8 cellular contexts compared by ENCODE assay signal in the genomic region with DNA sequence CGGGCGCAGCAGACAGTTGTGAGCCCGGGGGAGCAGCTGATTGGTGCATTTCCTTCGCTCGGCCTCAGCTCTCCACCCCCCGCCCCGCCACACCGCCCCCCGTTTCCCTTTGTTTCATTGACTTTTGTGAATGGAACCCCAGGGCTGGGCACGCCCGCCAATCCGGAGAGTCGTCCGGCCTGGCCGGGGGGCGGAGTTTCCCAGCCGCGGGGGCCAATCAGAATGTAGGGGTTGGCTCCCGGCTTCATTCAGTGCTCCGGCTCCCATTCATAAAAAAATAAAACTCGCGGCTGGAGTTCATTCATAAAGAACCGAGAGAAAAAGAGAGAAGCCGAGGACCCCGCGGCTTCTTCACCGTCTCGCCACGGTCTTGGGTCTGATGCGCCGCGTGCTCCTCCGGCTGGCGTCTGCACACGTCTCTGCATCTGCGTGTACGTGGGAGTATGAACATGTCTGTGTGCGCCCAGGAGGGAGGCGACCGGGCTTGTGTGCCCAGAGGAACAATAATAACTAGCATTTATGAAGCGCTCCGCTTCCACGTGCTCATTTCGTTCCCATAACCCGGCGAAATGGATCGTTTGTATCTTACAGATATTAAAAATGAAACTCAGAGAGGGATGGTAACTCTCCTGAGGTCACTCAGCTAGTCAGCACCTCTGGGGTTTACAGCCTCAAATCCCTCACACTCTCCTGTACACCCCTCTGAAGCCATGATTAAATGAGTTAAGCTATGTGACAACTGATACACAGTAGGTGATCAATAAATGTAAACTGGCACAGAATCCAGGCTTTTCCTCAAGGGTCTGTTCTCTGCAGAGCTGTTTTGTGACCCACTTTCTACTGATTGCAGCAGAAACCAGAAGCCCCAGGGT. TPM values are rescaled to one million over a fixed set of nuclear protein-coding genes. Genes with fewer than 3 reads are reported as not detected.
A peak's percentile ranks its signal among the peaks of the same experiment; 100 is the strongest.
DNase-seq lines count a peak whose midpoint lies in the region; ATAC-seq, FAIRE-seq and TF ChIP-seq lines count a peak whose summit lies in the region.

TSS of gene ETV4 (minus strand) at position 24 of the 872 bp plus-strand sequence. CDS start 723 bp downstream, outside the sequence.

- H3K4me3 ChIP-seq in WI38 (ENCODE audit: low read depth, low read length) (peak within 1 kb of the TSS; percentile 69), mammary epithelial cell (replicated peaks in 1 of 3; ENCODE audit: insufficient read depth in 1 of 3, low read depth in 2 of 3, low read length in 3 of 3) (peak within 1 kb of the TSS; percentile 44 to 75 (median 60)), skin epidermis (peak within 1 kb of the TSS; percentile 47 to 61 (median 54))

- H3K79me2 ChIP-seq in mammary epithelial cell (ENCODE audit: insufficient read depth, low read length), result peaks cover 33% of the 10 kb centered on the region

- H2AFZ ChIP-seq in mammary epithelial cell (ENCODE audit: low read depth, low read length), result peak within 1 kb of the TSS; percentile 83

- H3K27ac ChIP-seq in mammary epithelial cell (ENCODE audit: insufficient read depth, low read depth, low read length) (peak within 1 kb of the TSS; percentile 84), skin epidermis (peak within 1 kb of the TSS in 17 of 21 experiments; percentile 25 to 82 (median 53))

- no peaks in the 10 kb centered on the region for H3K9me3 ChIP-seq in mammary epithelial cell (replicated peaks; ENCODE audit: insufficient read depth, low read length)

- H4K20me1 ChIP-seq in mammary epithelial cell (ENCODE audit: insufficient read depth, low read length), result no peaks in the 10 kb centered on the region

- peak within 1 kb of the TSS; percentile 89 for H3K9ac ChIP-seq in mammary epithelial cell (ENCODE audit: insufficient read depth, low read length)

- dilution Hi-C loops in mammary epithelial cell (cut with HindIII; ENCODE audit: low sequenced_read_pairs), result no loop called here

- DNase-seq in GM18507 (ENCODE audit: extremely low spot score, insufficient read length, low read depth), result peak; percentile 95
- peak; percentile 86 for DNase-seq in NCI-H2171 treated with DMSO at 0.1 percent for 48 hours (lab: John Stamatoyannopoulos, UW)
- peak; percentile 97 for DNase-seq in mammary epithelial cell
- peak; percentile 98 for DNase-seq in iPS-NIHi11 (ENCODE audit: low spot score)

- no peaks in the 10 kb centered on the region for H3K27me3 ChIP-seq in mammary epithelial cell (ENCODE audit: insufficient read depth, low read length)

- no peaks in the 10 kb centered on the region for H3K36me3 ChIP-seq in mammary epithelial cell (ENCODE audit: insufficient read depth, low read length)

- in situ Hi-C loops in mammary epithelial cell (cut with MboI; ENCODE audit: low sequenced_read_pairs in 2 of 2), result no loop called here

- H3K4me1 ChIP-seq in mammary epithelial cell (ENCODE audit: insufficient read depth, low read length), result peaks cover 46% of the 10 kb centered on the region

- TF ChIP-seq CTCF in WI38 (IDR thresholded peaks at IDR 0.05; ENCODE audit: low read depth, low read length) (no peak), mammary epithelial cell (conservative IDR thresholded peaks at IDR 0.05 in 1 of 2, IDR thresholded peaks at IDR 0.05 in 1 of 2; ENCODE audit: extremely low read depth in 1 of 2, insufficient read depth in 1 of 2, low read depth in 1 of 2, low read length in 2 of 2) (no peak)

- 1% methylated on average over 23 of the region's 47 CpGs for WGBS in mammary epithelial cell (ENCODE audit: low coverage, missing lambda C conversion rate)

- peak within 1 kb of the TSS; percentile 95 for H3K4me2 ChIP-seq in mammary epithelial cell (ENCODE audit: insufficient read depth, low read depth, low read length)

- intact Hi-C loops in mammary epithelial cell (cut with micrococcal nuclease), result loop anchor here (2.0 kb wide), 1 partner anchor 30 kb away; no protein-coding TSS in a partner anchor

- peak; percentile 94 for FAIRE-seq in GM18507 (lab: Jason Lieb, UNC)

- BruUV-seq in mammary epithelial cell (replicated peaks; lab: Mats Ljungman, UMichigan), result TSS peak; percentile 81

- ATAC-seq in HG03064 (IDR thresholded peaks at IDR 0.05; ENCODE audit: low read depth, unreplicated experiment) (peak; percentile 66), HG03457 (IDR thresholded peaks at IDR 0.05; ENCODE audit: unreplicated experiment) (no peak)

- CTCF ChIA-PET in mammary epithelial cell (lab: Charles Lee; ENCODE audit: low non-redundant PET), result no interaction called here

RNA-seq across cellular contexts. Expression of gene ETV4, which starts in this region (rescaled TPM):
- total RNA-seq in mammary epithelial cell, result 10 to 100 TPM; 10.2 to 46.0 TPM
- polyA plus RNA-seq in mammary epithelial cell, result 34.1 TPM
- polyA minus RNA-seq in mammary epithelial cell, result 21.1 TPM
